1 cellular context compared by ENCODE assay signal in the genomic region with DNA sequence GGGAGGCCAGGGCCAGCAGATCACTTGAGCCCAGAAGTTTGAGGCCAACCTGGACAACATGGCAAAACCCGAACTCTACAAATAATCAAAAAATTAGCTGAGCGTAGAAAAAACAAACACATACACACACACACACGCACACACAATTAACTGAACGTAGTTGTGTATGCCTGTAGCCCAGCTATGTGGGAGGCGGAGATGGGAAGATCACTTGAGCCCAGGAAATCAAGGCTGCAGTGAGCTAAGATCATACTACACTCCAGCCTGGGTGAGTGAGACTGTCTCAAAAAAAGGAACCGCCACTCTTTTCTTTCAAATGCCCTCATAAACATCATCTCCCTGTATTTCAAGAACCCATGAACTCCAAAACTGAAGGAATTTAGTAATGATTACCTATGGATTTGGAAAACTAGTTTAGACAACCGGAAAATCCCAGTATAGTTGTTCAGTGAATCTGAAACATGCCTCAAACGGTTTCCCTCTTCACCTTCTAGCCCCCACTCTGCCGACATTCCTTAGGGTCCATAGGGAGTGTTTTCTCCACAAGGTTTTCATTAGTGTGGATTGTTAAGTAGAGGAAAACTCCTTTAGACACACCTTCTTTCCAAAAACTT.
TF ChIP-seq lines count a peak whose summit lies in the region.

No MANE protein-coding gene starts in this region.

TF ChIP-seq in K562, 482 proteins besides CTCF, POLR2A, EP300 and RAD21 (continues in another document):
- TF ChIP-seq BMI1 (IDR thresholded peaks at IDR 0.05; ENCODE audit: low read length) (no peak), ZNF165 (CRISPR knock-in tag; IDR thresholded peaks at IDR 0.05; ENCODE audit: borderline replicate concordance) (no peak), HMGXB4 (CRISPR knock-in tag; IDR thresholded peaks at IDR 0.05) (no peak), TRIM28 (IDR thresholded peaks at IDR 0.05) (no peak), ZNF699 (CRISPR knock-in tag; IDR thresholded peaks at IDR 0.05; ENCODE audit: insufficient replicate concordance) (no peak), YBX1 (IDR thresholded peaks at IDR 0.05) (no peak), ASH1L (IDR thresholded peaks at IDR 0.05; ENCODE audit: borderline replicate concordance, low read depth, partially characterized antibody) (no peak), ZNF347 (CRISPR knock-in tag; IDR thresholded peaks at IDR 0.05; ENCODE audit: low read depth) (peak; percentile 86), HOXB6 (CRISPR knock-in tag; IDR thresholded peaks at IDR 0.05; ENCODE audit: borderline replicate concordance) (peak; percentile 98), ZNF780A (CRISPR knock-in tag; IDR thresholded peaks at IDR 0.05) (no peak), SIN3A (IDR thresholded peaks at IDR 0.05; ENCODE audit: borderline replicate concordance in 2 of 2, control insufficient read depth in 1 of 2, low read depth in 2 of 2, low read length in 2 of 2) (peak in 1 of 2 experiments; percentile 93; a peak in 2 of 4 replicates), NR0B1 (IDR thresholded peaks at IDR 0.05; ENCODE audit: partially characterized antibody) (no peak), PCBP2 (IDR thresholded peaks at IDR 0.05; ENCODE audit: low read depth, low read length, poor library complexity, severe bottlenecking) (no peak), ZNF586 (CRISPR knock-in tag; conservative IDR thresholded peaks at IDR 0.05) (peak; percentile 96), KLF10 (CRISPR knock-in tag; IDR thresholded peaks at IDR 0.05) (peak; percentile 94), ZNF24 (IDR thresholded peaks at IDR 0.05) (peak; percentile 41; the same call in 1 of the 2 replicates), KLF16 (IDR thresholded peaks at IDR 0.05) (no peak), ETV1 (tag; conservative IDR thresholded peaks at IDR 0.05; ENCODE audit: low read depth) (no peak), NCOR1 (IDR thresholded peaks at IDR 0.05) (peak; percentile 75), HES1 (IDR thresholded peaks at IDR 0.05; ENCODE audit: low read depth) (no peak), CCNT2 (IDR thresholded peaks at IDR 0.05; ENCODE audit: borderline replicate concordance, extremely low read depth, insufficient read length, low read depth, low read length) (peak; percentile 90), NFE2L1 (tag; IDR thresholded peaks at IDR 0.05; ENCODE audit: borderline replicate concordance, low read depth) (no peak), RBM17 (IDR thresholded peaks at IDR 0.05; ENCODE audit: borderline replicate concordance, low read depth, low read length) (no peak), TAL1 (IDR thresholded peaks at IDR 0.05) (no peak), ZNF707 (CRISPR knock-in tag; conservative IDR thresholded peaks at IDR 0.05) (no peak), ZNF518B (CRISPR knock-in tag; IDR thresholded peaks at IDR 0.05) (peak; percentile 90), HMBOX1 (IDR thresholded peaks at IDR 0.05) (peak; percentile 15; the same call in 1 of the 2 replicates), PHF8 (IDR thresholded peaks at IDR 0.05; ENCODE audit: borderline replicate concordance, low read length) (no peak), SIN3B (IDR thresholded peaks at IDR 0.05; ENCODE audit: low read depth) (no peak), ARNT (IDR thresholded peaks at IDR 0.05) (no peak), SMAD2 (IDR thresholded peaks at IDR 0.05; ENCODE audit: low read depth, low read length) (no peak), NELFE (IDR thresholded peaks at IDR 0.05; ENCODE audit: insufficient read depth, insufficient read length) (no peak), ZNF445 (CRISPR knock-in tag; IDR thresholded peaks at IDR 0.05; ENCODE audit: low read depth) (peak; percentile 97), TSC22D4 (tag; IDR thresholded peaks at IDR 0.05) (no peak), SP1 (CRISPR knock-in tag; IDR thresholded peaks at IDR 0.05) (no peak), FOXK1 (CRISPR knock-in tag; IDR thresholded peaks at IDR 0.05; ENCODE audit: borderline replicate concordance) (no peak), ARHGAP35 (IDR thresholded peaks at IDR 0.05; ENCODE audit: partially characterized antibody) (no peak), ZSCAN29 (IDR thresholded peaks at IDR 0.05) (no peak), SIX5 (IDR thresholded peaks at IDR 0.05; ENCODE audit: borderline replicate concordance in 1 of 2, insufficient read depth in 1 of 2, low read depth in 1 of 2, low read length in 2 of 2) (no peak), MXI1 (IDR thresholded peaks at IDR 0.05; ENCODE audit: low read depth, low read length) (no peak)
- TF ChIP-seq, protein P1, sequence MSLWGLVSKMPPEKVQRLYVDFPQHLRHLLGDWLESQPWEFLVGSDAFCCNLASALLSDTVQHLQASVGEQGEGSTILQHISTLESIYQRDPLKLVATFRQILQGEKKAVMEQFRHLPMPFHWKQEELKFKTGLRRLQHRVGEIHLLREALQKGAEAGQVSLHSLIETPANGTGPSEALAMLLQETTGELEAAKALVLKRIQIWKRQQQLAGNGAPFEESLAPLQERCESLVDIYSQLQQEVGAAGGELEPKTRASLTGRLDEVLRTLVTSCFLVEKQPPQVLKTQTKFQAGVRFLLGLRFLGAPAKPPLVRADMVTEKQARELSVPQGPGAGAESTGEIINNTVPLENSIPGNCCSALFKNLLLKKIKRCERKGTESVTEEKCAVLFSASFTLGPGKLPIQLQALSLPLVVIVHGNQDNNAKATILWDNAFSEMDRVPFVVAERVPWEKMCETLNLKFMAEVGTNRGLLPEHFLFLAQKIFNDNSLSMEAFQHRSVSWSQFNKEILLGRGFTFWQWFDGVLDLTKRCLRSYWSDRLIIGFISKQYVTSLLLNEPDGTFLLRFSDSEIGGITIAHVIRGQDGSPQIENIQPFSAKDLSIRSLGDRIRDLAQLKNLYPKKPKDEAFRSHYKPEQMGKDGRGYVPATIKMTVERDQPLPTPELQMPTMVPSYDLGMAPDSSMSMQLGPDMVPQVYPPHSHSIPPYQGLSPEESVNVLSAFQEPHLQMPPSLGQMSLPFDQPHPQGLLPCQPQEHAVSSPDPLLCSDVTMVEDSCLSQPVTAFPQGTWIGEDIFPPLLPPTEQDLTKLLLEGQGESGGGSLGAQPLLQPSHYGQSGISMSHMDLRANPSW (CRISPR knock-in tag; IDR thresholded peaks at IDR 0.05): no peak
- TF ChIP-seq, protein P2, sequence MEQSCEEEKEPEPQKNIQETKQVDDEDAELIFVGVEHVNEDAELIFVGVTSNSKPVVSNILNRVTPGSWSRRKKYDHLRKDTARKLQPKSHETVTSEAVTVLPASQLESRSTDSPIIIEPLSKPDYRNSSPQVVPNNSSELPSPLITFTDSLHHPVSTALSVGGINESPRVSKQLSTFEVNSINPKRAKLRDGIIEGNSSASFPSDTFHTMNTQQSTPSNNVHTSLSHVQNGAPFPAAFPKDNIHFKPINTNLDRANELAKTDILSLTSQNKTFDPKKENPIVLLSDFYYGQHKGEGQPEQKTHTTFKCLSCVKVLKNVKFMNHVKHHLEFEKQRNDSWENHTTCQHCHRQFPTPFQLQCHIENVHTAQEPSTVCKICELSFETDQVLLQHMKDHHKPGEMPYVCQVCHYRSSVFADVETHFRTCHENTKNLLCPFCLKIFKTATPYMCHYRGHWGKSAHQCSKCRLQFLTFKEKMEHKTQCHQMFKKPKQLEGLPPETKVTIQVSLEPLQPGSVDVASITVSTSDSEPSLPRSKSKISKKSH (CRISPR knock-in tag; IDR thresholded peaks at IDR 0.05): peak; percentile 91
- TF ChIP-seq, protein P3, sequence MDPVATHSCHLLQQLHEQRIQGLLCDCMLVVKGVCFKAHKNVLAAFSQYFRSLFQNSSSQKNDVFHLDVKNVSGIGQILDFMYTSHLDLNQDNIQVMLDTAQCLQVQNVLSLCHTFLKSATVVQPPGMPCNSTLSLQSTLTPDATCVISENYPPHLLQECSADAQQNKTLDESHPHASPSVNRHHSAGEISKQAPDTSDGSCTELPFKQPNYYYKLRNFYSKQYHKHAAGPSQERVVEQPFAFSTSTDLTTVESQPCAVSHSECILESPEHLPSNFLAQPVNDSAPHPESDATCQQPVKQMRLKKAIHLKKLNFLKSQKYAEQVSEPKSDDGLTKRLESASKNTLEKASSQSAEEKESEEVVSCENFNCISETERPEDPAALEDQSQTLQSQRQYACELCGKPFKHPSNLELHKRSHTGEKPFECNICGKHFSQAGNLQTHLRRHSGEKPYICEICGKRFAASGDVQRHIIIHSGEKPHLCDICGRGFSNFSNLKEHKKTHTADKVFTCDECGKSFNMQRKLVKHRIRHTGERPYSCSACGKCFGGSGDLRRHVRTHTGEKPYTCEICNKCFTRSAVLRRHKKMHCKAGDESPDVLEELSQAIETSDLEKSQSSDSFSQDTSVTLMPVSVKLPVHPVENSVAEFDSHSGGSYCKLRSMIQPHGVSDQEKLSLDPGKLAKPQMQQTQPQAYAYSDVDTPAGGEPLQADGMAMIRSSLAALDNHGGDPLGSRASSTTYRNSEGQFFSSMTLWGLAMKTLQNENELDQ (CRISPR knock-in tag; IDR thresholded peaks at IDR 0.05; ENCODE audit: borderline replicate concordance): no peak
- TF ChIP-seq, protein P4, sequence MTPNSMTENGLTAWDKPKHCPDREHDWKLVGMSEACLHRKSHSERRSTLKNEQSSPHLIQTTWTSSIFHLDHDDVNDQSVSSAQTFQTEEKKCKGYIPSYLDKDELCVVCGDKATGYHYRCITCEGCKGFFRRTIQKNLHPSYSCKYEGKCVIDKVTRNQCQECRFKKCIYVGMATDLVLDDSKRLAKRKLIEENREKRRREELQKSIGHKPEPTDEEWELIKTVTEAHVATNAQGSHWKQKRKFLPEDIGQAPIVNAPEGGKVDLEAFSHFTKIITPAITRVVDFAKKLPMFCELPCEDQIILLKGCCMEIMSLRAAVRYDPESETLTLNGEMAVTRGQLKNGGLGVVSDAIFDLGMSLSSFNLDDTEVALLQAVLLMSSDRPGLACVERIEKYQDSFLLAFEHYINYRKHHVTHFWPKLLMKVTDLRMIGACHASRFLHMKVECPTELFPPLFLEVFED (CRISPR knock-in tag; conservative IDR thresholded peaks at IDR 0.05): peak; percentile 99
